ENCODE assay signal across 8 cellular contexts in the genomic region with DNA sequence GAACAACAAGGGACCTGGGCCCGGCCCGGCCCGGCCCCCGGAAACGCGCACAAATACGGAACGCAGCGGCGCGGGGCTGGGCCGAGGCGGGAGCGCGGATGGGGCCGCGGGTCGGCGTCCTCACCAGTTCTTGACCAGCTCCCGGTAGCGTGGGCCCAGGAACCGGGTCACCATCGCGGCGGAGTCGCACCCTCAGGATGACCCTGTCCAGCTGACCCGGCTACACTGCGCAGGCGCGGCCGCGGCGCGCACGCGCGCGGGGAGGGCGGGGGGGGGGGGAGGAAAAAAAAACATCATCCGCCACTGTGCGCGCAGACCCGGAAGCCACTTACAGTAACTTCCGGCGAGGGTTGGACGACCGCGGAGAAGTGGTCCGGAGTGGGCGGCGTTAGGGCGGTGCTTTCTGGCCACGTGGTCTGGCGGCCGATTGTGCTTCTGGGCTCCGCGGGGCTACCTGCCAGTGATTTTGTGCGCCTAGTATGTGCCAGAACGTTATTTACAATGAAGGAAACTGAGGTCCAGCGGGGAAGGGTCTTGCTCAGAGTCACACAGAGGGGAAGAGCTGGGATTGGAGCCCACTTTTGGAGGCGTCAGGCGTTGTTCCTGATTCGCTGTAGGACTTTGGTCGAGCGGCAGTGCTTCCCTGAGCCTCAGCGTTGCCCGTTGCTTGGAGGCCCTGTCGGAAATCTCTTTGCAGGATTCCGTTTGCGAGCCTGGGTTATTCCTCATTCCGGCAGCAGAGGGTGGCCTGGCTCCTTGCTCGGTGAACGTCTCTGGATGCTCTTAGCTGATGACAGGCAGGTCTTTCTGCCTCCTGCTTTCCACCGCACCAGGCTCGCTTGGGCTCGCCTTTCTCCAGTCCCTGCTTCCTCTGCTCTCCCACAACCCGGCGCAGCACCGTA. TPM values are rescaled to one million over a fixed set of nuclear protein-coding genes. Genes with fewer than 3 reads are reported as not detected.
A peak's percentile ranks its signal among the peaks of the same experiment; 100 is the strongest.
DNase-seq lines count a peak whose midpoint lies in the region; ATAC-seq and TF ChIP-seq lines count a peak whose summit lies in the region.

Gene UQCR11 (minus strand): TSS at position 227 of the 902 bp plus-strand sequence. CDS start 53 bp downstream, at position 174.

- intact Hi-C loops in cardiac septum (cut with DNase I) = loop anchor here (1.0 to 5.0 kb wide), 4 partner anchors 13 to 162 kb away; partner anchors contain the start of gene MBD3

- DNase-seq in NCI-H1436 treated with DMSO at 0.1 percent for 48 hours (lab: John Stamatoyannopoulos, UW) (peak; percentile 81), T-cell (peak; percentile 82 to 92 (median 88)), cardiac septum (ENCODE audit: low spot score) (peak; percentile 98), pons (ENCODE audit: low spot score) (peak; percentile 95), type B pancreatic cell (ENCODE audit: extremely low spot score, unreplicated experiment) (peak; percentile 92)

- ATAC-seq in HG02840 (IDR thresholded peaks at IDR 0.05; ENCODE audit: low FRiP score, unreplicated experiment) (peak; percentile 82), T-cell (replicated peaks in 1 of 4) (peak; percentile 84 to 85 (median 85))

- POLR2A ChIA-PET in T-cell (lab: Charles Lee) = no interaction called here

- H3K27me3 Mint-ChIP-seq in T-cell (no peaks in the 10 kb centered on the region), type B pancreatic cell (no peaks in the 10 kb centered on the region)

- CTCF ChIA-PET in T-cell (lab: Charles Lee) = interaction anchor here (0.6 to 2.9 kb wide), 4 partner anchors 12 to 187 kb away, joined by 3 to 9 read pairs (median 5); partner anchors contain the start of gene MBD3 (in 1 of the 2)

- H3K27ac Mint-ChIP-seq in T-cell (peak within 1 kb of the TSS; percentile 99 to 100), type B pancreatic cell (peak within 1 kb of the TSS; percentile 99)

- H3K9me3 Mint-ChIP-seq in T-cell = no peaks in the 10 kb centered on the region
- no peaks in the 10 kb centered on the region for H3K9me3 Mint-ChIP-seq in type B pancreatic cell

- WGBS in adipose tissue, 3 donors = 0 to 1% (median 0%) methylated on average over 60 to 79 of the region's 79 CpGs

- H3K36me3 Mint-ChIP-seq in T-cell = peaks cover 3% of the 10 kb centered on the region
- no peaks in the 10 kb centered on the region for H3K36me3 Mint-ChIP-seq in type B pancreatic cell

- H3K27ac ChIP-seq in adipose tissue (ENCODE audit: low read depth, low read length) = peak within 1 kb of the TSS; percentile 52

- TF ChIP-seq CTCF in GM12875 (IDR thresholded peaks at IDR 0.05; ENCODE audit: borderline replicate concordance, insufficient read depth, low read depth, low read length) = peak; percentile 64
- TF ChIP-seq CTCF in type B pancreatic cell (conservative IDR thresholded peaks at IDR 0.05) = peak; percentile 69

- H3K4me3 Mint-ChIP-seq in T-cell (peak within 1 kb of the TSS; percentile 92 to 97 (median 93)), type B pancreatic cell (peak within 1 kb of the TSS; percentile 99)

- peaks cover 38 to 58% (median 55%) of the 10 kb centered on the region in 3 donors for H3K4me1 Mint-ChIP-seq in T-cell
- H3K4me1 Mint-ChIP-seq in type B pancreatic cell (ENCODE audit: unreplicated experiment) = peaks cover 16% of the 10 kb centered on the region

- peak within 1 kb of the TSS; percentile 98 for H3K4me3 ChIP-seq in GM12875 (ENCODE audit: low read depth, low read length)

RNA-seq across cellular contexts. Expression of gene UQCR11, which starts in this region (rescaled TPM):
- total RNA-seq in T-cell (100 to 1,000 TPM; 127 to 168 (median 148) TPM), cardiac septum (697 TPM), type B pancreatic cell (ENCODE audit: low replicate concordance) (191 and 290 TPM in 2 replicates)
- polyA plus RNA-seq in adipose tissue = 100 to 1,000 TPM in 2 of 3 donors, 10 to 100 TPM in 1; 64.5 to 179 (median 163) TPM

Comparison
In these comparisons a context has a peak if more than half of its experiments do, and no peak if none do; other contexts are left out.
1. Peak in every context shown above with its lines: DNase-seq, ATAC-seq, H3K4me3 ChIP-seq and H3K27ac ChIP-seq.